26 cellular contexts compared by ENCODE assay signal in genomic region chr4:61543976-61544375, GRCh38.
"Had no signal": no experiment of that assay in that cellular context is flagged by ENCODE, and none has a peak within 500 bp of the region (broad histone marks: within the 10 kb centered on the region; RNA-seq: fewer than 3 reads in every experiment).

No MANE protein-coding gene starts in this region.

- H3K27me3 Mint-ChIP-seq: activated naive CD4-positive, alpha-beta T cell treated with anti-CD3 and anti-CD28 coated beads, Interleukin-2, amount 10 ng/mL, durations not matched to agents 7 days and 5 days; activated naive CD8-positive, alpha-beta T cell treated with anti-CD3 and anti-CD28 coated beads for 36 hours had no signal

- H3K27me3 ChIP-seq: SJSA1 had no signal

- H3K36me3 ChIP-seq: SJSA1 had no signal

- H3K27ac Mint-ChIP-seq: activated naive CD4-positive, alpha-beta T cell treated with anti-CD3 and anti-CD28 coated beads, Interleukin-2, amount 10 ng/mL, durations not matched to agents 7 days and 5 days; activated naive CD8-positive, alpha-beta T cell treated with anti-CD3 and anti-CD28 coated beads for 36 hours; activated T-cell treated with anti-CD3 and anti-CD28 coated beads, Interleukin-2, amount 50 U/mL, for 72 hours; activated T-helper 2 cell treated with anti-CD3 and anti-CD28 coated beads, Interferon-gamma antibody, Interleukin-2, Interleukin-4, amounts not matched to agents 10 μg/mL and 5 μg/mL and 100 μg/mL, durations not matched to agents 14 hours and 24 hours and 36 hours; T-helper 1 cell treated with Interleukin-12 subunit alpha and Interleukin-12 subunit beta and Interleukin-4 antibody, amounts not matched to agents 30 μg/mL and 1 μg/mL, for 36 hours had no signal

- H3K4me1 ChIP-seq: SJSA1 had no signal

- ATAC-seq: activated CD4-positive, CD25-positive, alpha-beta regulatory T cell treated with anti-CD3 and anti-CD28 coated beads, Interleukin-2, amount 50 U/mL, for 24 hours; activated T-cell treated with anti-CD3 and anti-CD28 coated beads, Interleukin-2, amount 50 U/mL, for 72 hours; Panc1; SK-N-SH treated with all-trans-retinoic acid at 6 μM for 48 hours had no signal

- DNase-seq: activated CD4-positive, alpha-beta T cell treated with anti-CD3 and anti-CD28 coated beads for 4 hours; activated CD4-positive, alpha-beta T cell treated with anti-CD3 and anti-CD28 coated beads, Interleukin-2, amount 50 U/mL, for 4 hours; activated CD8-positive, alpha-beta memory T cell treated with anti-CD3 and anti-CD28 coated beads for 24 hours; activated gamma-delta T cell treated with Interleukin-2 at 50 U/mL for 16 hours; activated naive CD4-positive, alpha-beta T cell treated with anti-CD3 and anti-CD28 coated beads, Interleukin-2, amount 10 ng/mL, durations not matched to agents 7 days and 5 days; activated naive CD8-positive, alpha-beta T cell treated with anti-CD3 and anti-CD28 coated beads for 36 hours; activated T-cell treated with anti-CD3 and anti-CD28 coated beads for 4 hours; activated T-cell treated with anti-CD3 and anti-CD28 coated beads, Interleukin-2, amount 50 U/mL, for 72 hours; anterior cingulate cortex; central memory CD4-positive, alpha-beta T cell; MM.1S; NCI-H1048; NCI-H146; NCI-H187 treated with DMSO at 0.1 percent for 48 hours; NCI-H2081 treated with DMSO at 0.1 percent for 48 hours; NCI-H446 treated with DMSO at 0.1 percent for 48 hours; NCI-H526; NCI-H774; RPMI8226; SHP77 had no signal

- H3K4me3 Mint-ChIP-seq: activated naive CD4-positive, alpha-beta T cell treated with anti-CD3 and anti-CD28 coated beads, Interleukin-2, amount 10 ng/mL, durations not matched to agents 7 days and 5 days; activated naive CD8-positive, alpha-beta T cell treated with anti-CD3 and anti-CD28 coated beads for 36 hours; activated T-cell treated with anti-CD3 and anti-CD28 coated beads, Interleukin-2, amount 50 U/mL, for 72 hours; T-helper 1 cell treated with Interleukin-12 subunit alpha and Interleukin-12 subunit beta and Interleukin-4 antibody, amounts not matched to agents 30 μg/mL and 1 μg/mL, for 36 hours had no signal

- H3K4me1 Mint-ChIP-seq: activated naive CD4-positive, alpha-beta T cell treated with anti-CD3 and anti-CD28 coated beads, Interleukin-2, amount 10 ng/mL, durations not matched to agents 7 days and 5 days; activated naive CD8-positive, alpha-beta T cell treated with anti-CD3 and anti-CD28 coated beads for 36 hours had no signal

- H3K36me3 Mint-ChIP-seq: activated naive CD4-positive, alpha-beta T cell treated with anti-CD3 and anti-CD28 coated beads, Interleukin-2, amount 10 ng/mL, durations not matched to agents 7 days and 5 days; activated naive CD8-positive, alpha-beta T cell treated with anti-CD3 and anti-CD28 coated beads for 36 hours had no signal

- H3K4me3 ChIP-seq: SJSA1 had no signal

- H3K27ac ChIP-seq: SJSA1 had no signal

- H3K9me3 ChIP-seq: SJSA1 had no signal
